ENCODE assay signal across 8 cellular contexts in the genomic region with DNA sequence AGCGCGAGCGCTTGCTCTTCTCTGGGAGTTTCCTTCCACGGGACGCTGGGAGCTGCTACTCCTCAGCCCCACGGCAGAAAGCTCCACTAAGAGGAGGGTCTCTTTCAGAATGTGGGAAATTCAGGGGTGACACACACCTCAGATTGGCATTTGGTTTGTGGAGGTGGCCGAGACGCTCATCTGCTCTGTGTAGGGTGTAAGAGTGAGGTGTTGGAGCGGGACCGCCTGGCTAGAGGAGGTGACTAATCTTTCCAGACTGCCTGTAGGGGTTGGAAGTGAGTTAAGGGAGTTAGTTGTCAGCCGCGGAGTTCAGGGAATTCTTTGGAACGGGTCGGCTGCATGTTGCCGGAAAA. TPM values are rescaled to one million over a fixed set of nuclear protein-coding genes. Genes with fewer than 3 reads are reported as not detected.
A peak's percentile ranks its signal among the peaks of the same experiment; 100 is the strongest.
DNase-seq lines count a peak whose midpoint lies in the region; TF ChIP-seq lines count a peak whose summit lies in the region.

No MANE protein-coding gene starts in this region.

- H3K9ac ChIP-seq in iPS-18a (ENCODE audit: low read length) = peak overlapping the region; percentile 90

- H3K4me3 ChIP-seq in ascending aorta = peak overlapping the region; percentile 94 to 99
- peak overlapping the region; percentile 90 for H3K4me3 ChIP-seq in iPS-18a (ENCODE audit: low read length)
- H3K4me3 ChIP-seq in skin epidermis = peak overlapping the region; percentile 78 to 99 (median 97)

- H3K9me3 ChIP-seq in ascending aorta (no peaks in the 10 kb centered on the region), iPS-18a (ENCODE audit: control insufficient read depth, low read depth, low read length) (no peaks in the 10 kb centered on the region)

- H3K36me3 ChIP-seq in ascending aorta (peaks cover 16 to 18% of the 10 kb centered on the region in 2 donors), iPS-18a (ENCODE audit: control insufficient read depth, low read depth, low read length) (peaks cover 39% of the 10 kb centered on the region)

- intact Hi-C loops in ascending aorta (cut with DNase I) = no loop called here

- no peaks in the 10 kb centered on the region for H3K27me3 ChIP-seq in ascending aorta
- H3K27me3 ChIP-seq in iPS-18a (ENCODE audit: control insufficient read depth, insufficient read depth, low read length) = peaks cover 5% of the 10 kb centered on the region

- TF ChIP-seq CTCF in ascending aorta (IDR thresholded peaks at IDR 0.05) = no peak
- TF ChIP-seq CTCF in GM13976 (IDR thresholded peaks at IDR 0.05; ENCODE audit: borderline replicate concordance, control extremely low read depth, extremely low read depth, insufficient read depth, missing control alignments) = no peak

- peaks cover 9 to 10% of the 10 kb centered on the region in 2 donors for H3K4me1 ChIP-seq in ascending aorta
- H3K4me1 ChIP-seq in iPS-18a (ENCODE audit: control insufficient read depth, low read depth, low read length) = peaks cover 8% of the 10 kb centered on the region

- in situ Hi-C loops in Caki2 (cut with HindIII; ENCODE audit: low pct_unique_long_range_greater_than_20kb, low sequenced_read_pairs) = no loop called here
- in situ Hi-C loops in GM13976 (cut with MboI; ENCODE audit: low sequenced_read_pairs, unreplicated experiment) = no loop called here

- peak overlapping the region; percentile 81 to 83 for H3K27ac ChIP-seq in ascending aorta
- peak overlapping the region; percentile 51 for H3K27ac ChIP-seq in iPS-18a (ENCODE audit: low read length)
- H3K27ac ChIP-seq in skin epidermis = peak overlapping the region; percentile 68 to 98 (median 94)

- DNase-seq in Caki2 (ENCODE audit: low read depth) (peak; percentile 71), HCEC 1CT (peak; percentile 75), ascending aorta (ENCODE audit: low spot score in 2 of 2) (no peak), D341Med (ENCODE audit: low spot score) (no peak), GM13976 (ENCODE audit: low spot score) (no peak)

TF ChIP-seq in PFSK-1, 5 proteins besides CTCF, POLR2A, EP300 and RAD21:
- TF ChIP-seq FOXP2 (optimal IDR thresholded peaks at IDR 0.05; ENCODE audit: borderline replicate concordance, extremely low read depth, extremely low read length, insufficient read depth) (no peak), SIN3A (IDR thresholded peaks at IDR 0.05; ENCODE audit: borderline replicate concordance, insufficient read depth, low read length) (0 out of 2 replicates have a peak, but pooled peaks have one; percentile 25)

RNA-seq across cellular contexts. Expression of gene PSMD11, which starts 0.7 kb away (rescaled TPM):
- 83.7 and 138 TPM in 2 replicates for total RNA-seq in Caki2 (2014; rRNA removed; shearing (Covaris generic); ENCODE audit: low replicate concordance)
- polyA plus RNA-seq in PFSK-1 (2012; ENCODE audit: insufficient read length, low read depth) = 69.4 TPM
- 6.3 TPM for total RNA-seq in ascending aorta

RNA-seq across cellular contexts. Expression of gene CDK5R1, which starts 41.7 kb away (rescaled TPM):
- total RNA-seq in Caki2 (2014; rRNA removed; shearing (Covaris generic); ENCODE audit: low replicate concordance) = 0.87 and 4.5 TPM in 2 replicates
- polyA plus RNA-seq in PFSK-1 (2012; ENCODE audit: insufficient read length, low read depth) = 4.7 TPM
- total RNA-seq in ascending aorta = not detected

Comparison
In these comparisons a context has a peak if more than half of its experiments do, and no peak if none do; other contexts are left out.
1. DNase-seq: peak in Caki2 (single experiment) and HCEC 1CT (single experiment); none in ascending aorta (0 of 2), D341Med (single experiment) and GM13976 (single experiment).
2. RNA of gene PSMD11, which starts 0.7 kb away (total RNA-seq): 83.7 to 138 TPM in Caki2; 6.3 TPM in ascending aorta (single experiment); every median in the first group is over 10 times any median in the second.
3. Peak in every context shown above with its lines, with median percentiles within 50 percentile points of each other: H3K27ac ChIP-seq and H3K4me3 ChIP-seq.